Comparison of ENCODE assay signal across 1 cellular context in genomic region chr16:15855704-15856003, GRCh38.
TF ChIP-seq lines count a peak whose summit lies in the region.

No MANE protein-coding gene starts in this region.

TF ChIP-seq in GM23338, 12 proteins besides CTCF, POLR2A, EP300 and RAD21 (continued from another document):
- TF ChIP-seq REST (IDR thresholded peaks at IDR 0.05; ENCODE audit: unreplicated experiment), result no peak
- no peak for TF ChIP-seq POLR2AphosphoS5 (IDR thresholded peaks at IDR 0.05; ENCODE audit: low read depth)
- no peak for TF ChIP-seq EZH2 (IDR thresholded peaks at IDR 0.05; ENCODE audit: low read depth, unreplicated experiment)
- TF ChIP-seq JUNB (IDR thresholded peaks at IDR 0.05; ENCODE audit: unreplicated experiment), result no peak
- no peak for TF ChIP-seq NANOG (IDR thresholded peaks at IDR 0.05; ENCODE audit: borderline replicate concordance)
- no peak for TF ChIP-seq ZNF462 (CRISPR knock-in tag; IDR thresholded peaks at IDR 0.05)
- no peak for TF ChIP-seq ZNF331 (CRISPR knock-in tag; IDR thresholded peaks at IDR 0.05; ENCODE audit: low read depth)
- TF ChIP-seq CREB1 (CRISPR knock-in tag; IDR thresholded peaks at IDR 0.05; ENCODE audit: low read depth), result no peak
- TF ChIP-seq EZH2phosphoT487 (IDR thresholded peaks at IDR 0.05; ENCODE audit: unreplicated experiment), result no peak
- no peak for TF ChIP-seq STAT1 (IDR thresholded peaks at IDR 0.05; ENCODE audit: unreplicated experiment)
- no peak for TF ChIP-seq ZNF114 (CRISPR knock-in tag; IDR thresholded peaks at IDR 0.05)
